Comparison of ENCODE assay signal across 1 cellular context in the genomic region with DNA sequence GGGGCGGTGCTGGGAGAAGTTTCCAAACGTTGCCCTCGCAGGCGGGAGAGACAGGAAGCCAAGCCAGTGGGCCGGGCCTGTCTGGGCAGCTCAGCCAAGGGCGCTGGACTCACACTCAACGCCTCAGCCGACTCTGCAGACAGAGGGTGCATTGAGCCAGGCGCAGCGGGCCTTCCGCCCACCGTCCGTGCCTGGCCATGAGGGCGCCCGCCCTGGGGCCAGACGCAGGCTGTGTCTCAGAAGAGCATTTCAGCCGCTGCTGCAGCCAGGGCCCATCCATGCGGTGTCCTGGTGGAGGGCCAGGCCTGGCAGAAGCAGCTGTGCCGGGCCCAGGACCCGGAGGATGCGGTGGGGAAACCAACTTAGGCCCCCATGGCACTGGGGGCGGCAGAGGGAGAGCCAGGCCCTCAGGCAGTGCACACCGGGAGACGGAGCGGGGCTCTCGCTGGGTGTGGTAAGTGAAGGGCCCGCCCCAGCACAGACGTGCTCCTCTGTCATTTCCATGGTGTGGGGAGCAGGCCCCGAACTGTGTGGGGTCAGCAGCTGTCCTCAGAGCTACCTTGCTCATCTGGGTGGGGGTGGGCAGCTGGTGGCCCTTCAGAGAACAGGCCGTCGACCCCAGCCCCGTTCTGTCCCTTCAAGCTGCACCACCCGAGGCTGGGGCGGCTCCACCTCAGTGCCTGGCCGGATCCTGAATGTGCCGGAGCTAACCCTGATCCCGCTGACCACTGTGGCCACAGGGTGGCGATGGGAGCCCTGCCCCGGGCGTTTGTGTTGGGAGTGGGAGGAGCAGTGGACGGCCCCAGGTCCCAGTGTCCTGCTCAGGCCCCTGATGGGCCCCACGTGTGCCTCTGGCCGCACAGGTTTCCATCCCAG.
TF ChIP-seq lines count a peak whose summit lies in the region.

No MANE protein-coding gene starts in this region.

TF ChIP-seq in HepG2, 621 proteins besides CTCF, POLR2A, EP300 and RAD21 (continued from another document and continues in another):
- TF ChIP-seq, protein P1, sequence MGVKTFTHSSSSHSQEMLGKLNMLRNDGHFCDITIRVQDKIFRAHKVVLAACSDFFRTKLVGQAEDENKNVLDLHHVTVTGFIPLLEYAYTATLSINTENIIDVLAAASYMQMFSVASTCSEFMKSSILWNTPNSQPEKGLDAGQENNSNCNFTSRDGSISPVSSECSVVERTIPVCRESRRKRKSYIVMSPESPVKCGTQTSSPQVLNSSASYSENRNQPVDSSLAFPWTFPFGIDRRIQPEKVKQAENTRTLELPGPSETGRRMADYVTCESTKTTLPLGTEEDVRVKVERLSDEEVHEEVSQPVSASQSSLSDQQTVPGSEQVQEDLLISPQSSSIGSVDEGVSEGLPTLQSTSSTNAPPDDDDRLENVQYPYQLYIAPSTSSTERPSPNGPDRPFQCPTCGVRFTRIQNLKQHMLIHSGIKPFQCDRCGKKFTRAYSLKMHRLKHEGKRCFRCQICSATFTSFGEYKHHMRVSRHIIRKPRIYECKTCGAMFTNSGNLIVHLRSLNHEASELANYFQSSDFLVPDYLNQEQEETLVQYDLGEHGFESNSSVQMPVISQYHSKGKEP (CRISPR knock-in tag; IDR thresholded peaks at IDR 0.05), result no peak
- peak; percentile 18; the same call in 1 of the 2 replicates for TF ChIP-seq ZNF331 (CRISPR knock-in tag; IDR thresholded peaks at IDR 0.05)
- TF ChIP-seq SKI (IDR thresholded peaks at IDR 0.05; ENCODE audit: partially characterized antibody), result no peak
- TF ChIP-seq ZSCAN29 (CRISPR knock-in tag; conservative IDR thresholded peaks at IDR 0.05), result no peak
- no peak for TF ChIP-seq GFI1 (CRISPR knock-in tag; IDR thresholded peaks at IDR 0.05; ENCODE audit: borderline replicate concordance)
- TF ChIP-seq, protein P2, sequence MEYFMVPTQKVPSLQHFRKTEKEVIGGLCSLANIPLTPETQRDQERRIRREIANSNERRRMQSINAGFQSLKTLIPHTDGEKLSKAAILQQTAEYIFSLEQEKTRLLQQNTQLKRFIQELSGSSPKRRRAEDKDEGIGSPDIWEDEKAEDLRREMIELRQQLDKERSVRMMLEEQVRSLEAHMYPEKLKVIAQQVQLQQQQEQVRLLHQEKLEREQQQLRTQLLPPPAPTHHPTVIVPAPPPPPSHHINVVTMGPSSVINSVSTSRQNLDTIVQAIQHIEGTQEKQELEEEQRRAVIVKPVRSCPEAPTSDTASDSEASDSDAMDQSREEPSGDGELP (IDR thresholded peaks at IDR 0.05; ENCODE audit: borderline replicate concordance, low read depth), result peak; percentile 7; the same call in 1 of the 2 replicates
- peak; percentile 74 for TF ChIP-seq STAG1 (CRISPR knock-in tag; IDR thresholded peaks at IDR 0.05)
- TF ChIP-seq, protein P3, sequence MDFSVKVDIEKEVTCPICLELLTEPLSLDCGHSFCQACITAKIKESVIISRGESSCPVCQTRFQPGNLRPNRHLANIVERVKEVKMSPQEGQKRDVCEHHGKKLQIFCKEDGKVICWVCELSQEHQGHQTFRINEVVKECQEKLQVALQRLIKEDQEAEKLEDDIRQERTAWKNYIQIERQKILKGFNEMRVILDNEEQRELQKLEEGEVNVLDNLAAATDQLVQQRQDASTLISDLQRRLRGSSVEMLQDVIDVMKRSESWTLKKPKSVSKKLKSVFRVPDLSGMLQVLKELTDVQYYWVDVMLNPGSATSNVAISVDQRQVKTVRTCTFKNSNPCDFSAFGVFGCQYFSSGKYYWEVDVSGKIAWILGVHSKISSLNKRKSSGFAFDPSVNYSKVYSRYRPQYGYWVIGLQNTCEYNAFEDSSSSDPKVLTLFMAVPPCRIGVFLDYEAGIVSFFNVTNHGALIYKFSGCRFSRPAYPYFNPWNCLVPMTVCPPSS (IDR thresholded peaks at IDR 0.05), result no peak
- no peak for TF ChIP-seq ATF1 (CRISPR knock-in tag; IDR thresholded peaks at IDR 0.05)
- no peak for TF ChIP-seq ZNF17 (CRISPR knock-in tag; IDR thresholded peaks at IDR 0.05)
- peak; percentile 60; the same call in 1 of the 2 replicates for TF ChIP-seq PITX1 (CRISPR knock-in tag; IDR thresholded peaks at IDR 0.05)
- 0 out of 2 replicates have a peak, but pooled peaks have one; percentile 61 for TF ChIP-seq NCOA1 (CRISPR knock-in tag; IDR thresholded peaks at IDR 0.05)
- no peak for TF ChIP-seq GPN1 (CRISPR knock-in tag; IDR thresholded peaks at IDR 0.05; ENCODE audit: borderline replicate concordance)
- TF ChIP-seq HNRNPL (IDR thresholded peaks at IDR 0.05; ENCODE audit: low read depth, low read length), result peak; percentile 64; the same call in 1 of the 2 replicates
- TF ChIP-seq JUN (CRISPR knock-in tag; IDR thresholded peaks at IDR 0.05), result no peak
- TF ChIP-seq RFXANK (CRISPR knock-in tag; IDR thresholded peaks at IDR 0.05), result no peak
- TF ChIP-seq ZNF777 (CRISPR knock-in tag; IDR thresholded peaks at IDR 0.05), result peak; percentile 68; the same call in 1 of the 2 replicates
- TF ChIP-seq ATRX (CRISPR knock-in tag; IDR thresholded peaks at IDR 0.05; ENCODE audit: borderline replicate concordance), result no peak
- 0 out of 2 replicates have a peak, but pooled peaks have one; percentile 41 for TF ChIP-seq ZNF713 (CRISPR knock-in tag; IDR thresholded peaks at IDR 0.05)
- TF ChIP-seq, protein P4, sequence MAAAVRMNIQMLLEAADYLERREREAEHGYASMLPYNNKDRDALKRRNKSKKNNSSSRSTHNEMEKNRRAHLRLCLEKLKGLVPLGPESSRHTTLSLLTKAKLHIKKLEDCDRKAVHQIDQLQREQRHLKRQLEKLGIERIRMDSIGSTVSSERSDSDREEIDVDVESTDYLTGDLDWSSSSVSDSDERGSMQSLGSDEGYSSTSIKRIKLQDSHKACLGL (CRISPR knock-in tag; IDR thresholded peaks at IDR 0.05), result peak; percentile 85; the same call in 1 of the 2 replicates
- TF ChIP-seq MAFF (IDR thresholded peaks at IDR 0.05; ENCODE audit: low read depth, low read length), result no peak
- TF ChIP-seq ZNF766 (CRISPR knock-in tag; IDR thresholded peaks at IDR 0.05; ENCODE audit: borderline replicate concordance), result no peak
- 0 out of 2 replicates have a peak, but pooled peaks have one; percentile 63 for TF ChIP-seq ZNF136 (CRISPR knock-in tag; IDR thresholded peaks at IDR 0.05; ENCODE audit: low read depth)
- TF ChIP-seq TCF12 (IDR thresholded peaks at IDR 0.05), result no peak
- TF ChIP-seq TCF12 (CRISPR knock-in tag; IDR thresholded peaks at IDR 0.05), result no peak; the same call in 1 of the 2 replicates
- TF ChIP-seq ZNF367 (CRISPR knock-in tag; IDR thresholded peaks at IDR 0.05; ENCODE audit: borderline replicate concordance), result no peak
- TF ChIP-seq ARID2 (CRISPR knock-in tag; IDR thresholded peaks at IDR 0.05; ENCODE audit: borderline replicate concordance), result no peak
- no peak for TF ChIP-seq ZSCAN22 (CRISPR knock-in tag; IDR thresholded peaks at IDR 0.05)
- TF ChIP-seq FOXP1 (IDR thresholded peaks at IDR 0.05), result no peak
- TF ChIP-seq FOXP1 (CRISPR knock-in tag; IDR thresholded peaks at IDR 0.05), result no peak
- TF ChIP-seq XRCC5 (optimal IDR thresholded peaks at IDR 0.05; ENCODE audit: low read length), result peak; percentile 67
- TF ChIP-seq KDM5A (IDR thresholded peaks at IDR 0.05; ENCODE audit: borderline replicate concordance, low read length), result no peak
- no peak for TF ChIP-seq SUZ12 (IDR thresholded peaks at IDR 0.05; ENCODE audit: low read depth, low read length)
- TF ChIP-seq CCAR2 (optimal IDR thresholded peaks at IDR 0.05; ENCODE audit: low read depth, low read length), result no peak
- TF ChIP-seq, protein P5, sequence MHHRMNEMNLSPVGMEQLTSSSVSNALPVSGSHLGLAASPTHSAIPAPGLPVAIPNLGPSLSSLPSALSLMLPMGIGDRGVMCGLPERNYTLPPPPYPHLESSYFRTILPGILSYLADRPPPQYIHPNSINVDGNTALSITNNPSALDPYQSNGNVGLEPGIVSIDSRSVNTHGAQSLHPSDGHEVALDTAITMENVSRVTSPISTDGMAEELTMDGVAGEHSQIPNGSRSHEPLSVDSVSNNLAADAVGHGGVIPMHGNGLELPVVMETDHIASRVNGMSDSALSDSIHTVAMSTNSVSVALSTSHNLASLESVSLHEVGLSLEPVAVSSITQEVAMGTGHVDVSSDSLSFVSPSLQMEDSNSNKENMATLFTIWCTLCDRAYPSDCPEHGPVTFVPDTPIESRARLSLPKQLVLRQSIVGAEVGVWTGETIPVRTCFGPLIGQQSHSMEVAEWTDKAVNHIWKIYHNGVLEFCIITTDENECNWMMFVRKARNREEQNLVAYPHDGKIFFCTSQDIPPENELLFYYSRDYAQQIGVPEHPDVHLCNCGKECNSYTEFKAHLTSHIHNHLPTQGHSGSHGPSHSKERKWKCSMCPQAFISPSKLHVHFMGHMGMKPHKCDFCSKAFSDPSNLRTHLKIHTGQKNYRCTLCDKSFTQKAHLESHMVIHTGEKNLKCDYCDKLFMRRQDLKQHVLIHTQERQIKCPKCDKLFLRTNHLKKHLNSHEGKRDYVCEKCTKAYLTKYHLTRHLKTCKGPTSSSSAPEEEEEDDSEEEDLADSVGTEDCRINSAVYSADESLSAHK (CRISPR knock-in tag; IDR thresholded peaks at IDR 0.05; ENCODE audit: borderline replicate concordance), result 0 out of 2 replicates have a peak, but pooled peaks have one; percentile 8
- peak; percentile 65 for TF ChIP-seq GATAD1 (CRISPR knock-in tag; IDR thresholded peaks at IDR 0.05)
- no peak for TF ChIP-seq FOXJ3 (CRISPR knock-in tag; IDR thresholded peaks at IDR 0.05; ENCODE audit: borderline replicate concordance)
- no peak for TF ChIP-seq ZNF589 (CRISPR knock-in tag; conservative IDR thresholded peaks at IDR 0.05)
- TF ChIP-seq KAT2B (IDR thresholded peaks at IDR 0.05; ENCODE audit: borderline replicate concordance, low read depth, low read length), result no peak
- peak; percentile 60 for TF ChIP-seq THAP11 (CRISPR knock-in tag; IDR thresholded peaks at IDR 0.05)
- TF ChIP-seq, protein P6, sequence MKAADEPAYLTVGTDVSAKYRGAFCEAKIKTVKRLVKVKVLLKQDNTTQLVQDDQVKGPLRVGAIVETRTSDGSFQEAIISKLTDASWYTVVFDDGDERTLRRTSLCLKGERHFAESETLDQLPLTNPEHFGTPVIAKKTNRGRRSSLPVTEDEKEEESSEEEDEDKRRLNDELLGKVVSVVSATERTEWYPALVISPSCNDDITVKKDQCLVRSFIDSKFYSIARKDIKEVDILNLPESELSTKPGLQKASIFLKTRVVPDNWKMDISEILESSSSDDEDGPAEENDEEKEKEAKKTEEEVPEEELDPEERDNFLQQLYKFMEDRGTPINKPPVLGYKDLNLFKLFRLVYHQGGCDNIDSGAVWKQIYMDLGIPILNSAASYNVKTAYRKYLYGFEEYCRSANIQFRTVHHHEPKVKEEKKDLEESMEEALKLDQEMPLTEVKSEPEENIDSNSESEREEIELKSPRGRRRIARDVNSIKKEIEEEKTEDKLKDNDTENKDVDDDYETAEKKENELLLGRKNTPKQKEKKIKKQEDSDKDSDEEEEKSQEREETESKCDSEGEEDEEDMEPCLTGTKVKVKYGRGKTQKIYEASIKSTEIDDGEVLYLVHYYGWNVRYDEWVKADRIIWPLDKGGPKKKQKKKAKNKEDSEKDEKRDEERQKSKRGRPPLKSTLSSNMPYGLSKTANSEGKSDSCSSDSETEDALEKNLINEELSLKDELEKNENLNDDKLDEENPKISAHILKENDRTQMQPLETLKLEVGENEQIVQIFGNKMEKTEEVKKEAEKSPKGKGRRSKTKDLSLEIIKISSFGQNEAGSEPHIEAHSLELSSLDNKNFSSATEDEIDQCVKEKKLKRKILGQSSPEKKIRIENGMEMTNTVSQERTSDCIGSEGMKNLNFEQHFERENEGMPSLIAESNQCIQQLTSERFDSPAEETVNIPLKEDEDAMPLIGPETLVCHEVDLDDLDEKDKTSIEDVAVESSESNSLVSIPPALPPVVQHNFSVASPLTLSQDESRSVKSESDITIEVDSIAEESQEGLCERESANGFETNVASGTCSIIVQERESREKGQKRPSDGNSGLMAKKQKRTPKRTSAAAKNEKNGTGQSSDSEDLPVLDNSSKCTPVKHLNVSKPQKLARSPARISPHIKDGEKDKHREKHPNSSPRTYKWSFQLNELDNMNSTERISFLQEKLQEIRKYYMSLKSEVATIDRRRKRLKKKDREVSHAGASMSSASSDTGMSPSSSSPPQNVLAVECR (CRISPR knock-in tag; IDR thresholded peaks at IDR 0.05; ENCODE audit: borderline replicate concordance), result peak; percentile 63; the same call in 1 of the 2 replicates
- TF ChIP-seq WIZ (CRISPR knock-in tag; IDR thresholded peaks at IDR 0.05), result no peak
- peak; percentile 66 for TF ChIP-seq ELF1 (CRISPR knock-in tag; IDR thresholded peaks at IDR 0.05)
- TF ChIP-seq, protein P7, sequence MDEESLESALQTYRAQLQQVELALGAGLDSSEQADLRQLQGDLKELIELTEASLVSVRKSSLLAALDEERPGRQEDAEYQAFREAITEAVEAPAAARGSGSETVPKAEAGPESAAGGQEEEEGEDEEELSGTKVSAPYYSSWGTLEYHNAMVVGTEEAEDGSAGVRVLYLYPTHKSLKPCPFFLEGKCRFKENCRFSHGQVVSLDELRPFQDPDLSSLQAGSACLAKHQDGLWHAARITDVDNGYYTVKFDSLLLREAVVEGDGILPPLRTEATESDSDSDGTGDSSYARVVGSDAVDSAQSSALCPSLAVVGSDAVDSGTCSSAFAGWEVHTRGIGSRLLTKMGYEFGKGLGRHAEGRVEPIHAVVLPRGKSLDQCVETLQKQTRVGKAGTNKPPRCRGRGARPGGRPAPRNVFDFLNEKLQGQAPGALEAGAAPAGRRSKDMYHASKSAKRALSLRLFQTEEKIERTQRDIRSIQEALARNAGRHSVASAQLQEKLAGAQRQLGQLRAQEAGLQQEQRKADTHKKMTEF (CRISPR knock-in tag; IDR thresholded peaks at IDR 0.05), result peak; percentile 52
- no peak for TF ChIP-seq SMAD1 (CRISPR knock-in tag; IDR thresholded peaks at IDR 0.05; ENCODE audit: borderline replicate concordance, low read depth)
- no peak for TF ChIP-seq MIER2 (CRISPR knock-in tag; IDR thresholded peaks at IDR 0.05)
- peak; percentile 19; the same call in 1 of the 2 replicates for TF ChIP-seq ZNF619 (CRISPR knock-in tag; IDR thresholded peaks at IDR 0.05)
- no peak for TF ChIP-seq SRSF9 (IDR thresholded peaks at IDR 0.05; ENCODE audit: borderline replicate concordance, insufficient read depth, low read depth, low read length, poor library complexity, severe bottlenecking)
- no peak for TF ChIP-seq ZNF746 (CRISPR knock-in tag; IDR thresholded peaks at IDR 0.05)
- TF ChIP-seq, protein P8, sequence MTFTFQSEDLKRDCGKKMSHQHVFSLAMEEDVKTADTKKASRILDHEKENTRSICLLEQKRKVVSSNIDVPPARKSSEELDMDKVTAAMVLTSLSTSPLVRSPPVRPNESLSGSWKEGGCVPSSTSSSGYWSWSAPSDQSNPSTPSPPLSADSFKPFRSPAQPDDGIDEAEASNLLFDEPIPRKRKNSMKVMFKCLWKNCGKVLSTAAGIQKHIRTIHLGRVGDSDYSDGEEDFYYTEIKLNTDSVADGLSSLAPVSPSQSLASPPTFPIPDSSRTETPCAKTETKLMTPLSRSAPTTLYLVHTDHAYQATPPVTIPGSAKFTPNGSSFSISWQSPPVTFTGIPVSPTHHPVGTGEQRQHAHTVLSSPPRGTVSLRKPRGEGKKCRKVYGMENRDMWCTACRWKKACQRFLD (CRISPR knock-in tag; IDR thresholded peaks at IDR 0.05; ENCODE audit: borderline replicate concordance), result no peak
- TF ChIP-seq POLR2AphosphoS5 (IDR thresholded peaks at IDR 0.05; ENCODE audit: low read depth, low read length), result peak; percentile 26; the same call in 1 of the 2 replicates
